In genomic region chr11:121471167-121471566, GRCh38 we compare ENCODE assay signal across 19 cellular contexts.
"Had no signal": no experiment of that assay in that cellular context is flagged by ENCODE, and none has a peak within 500 bp of the region (broad histone marks: within the 10 kb centered on the region; RNA-seq: fewer than 3 reads in every experiment).

No MANE protein-coding gene starts in this region.

- H3K4me3 Mint-ChIP-seq: activated CD4-positive, alpha-beta T cell treated with anti-CD3 and anti-CD28 coated beads, Interleukin-2, amount 10 ng/mL, durations not matched to agents 7 days and 5 days; activated CD8-positive, alpha-beta memory T cell treated with anti-CD3 and anti-CD28 coated beads, Interleukin-2, amount 10 ng/mL, durations not matched to agents 7 days and 5 days; activated T-cell treated with anti-CD3 and anti-CD28 coated beads, Interleukin-2, amount 50 U/mL, for 4 hours; brain; memory B cell; stimulated activated naive B cell treated with anti-CD40 and anti-IgM and Interleukin-4, amounts not matched to agents 10 μg/mL and 1 μg/mL and 100 μg/mL, for 72 hours had no signal

- H3K27ac ChIP-seq: foreskin keratinocyte, sigmoid colon, SJSA1, suprapubic skin, VCaP had no signal

- H3K9me3 Mint-ChIP-seq: activated T-cell treated with anti-CD3 and anti-CD28 coated beads, Interleukin-2, amount 50 U/mL, for 4 hours; brain; memory B cell; stimulated activated naive B cell treated with anti-CD40 and anti-IgM and Interleukin-4, amounts not matched to agents 10 μg/mL and 1 μg/mL and 100 μg/mL, for 72 hours had no signal

- H3K27me3 Mint-ChIP-seq: activated CD4-positive, alpha-beta T cell treated with anti-CD3 and anti-CD28 coated beads, Interleukin-2, amount 10 ng/mL, durations not matched to agents 7 days and 5 days; activated CD8-positive, alpha-beta memory T cell treated with anti-CD3 and anti-CD28 coated beads, Interleukin-2, amount 10 ng/mL, durations not matched to agents 7 days and 5 days; memory B cell; stimulated activated naive B cell treated with anti-CD40 and anti-IgM and Interleukin-4, amounts not matched to agents 10 μg/mL and 1 μg/mL and 100 μg/mL, for 72 hours had no signal

- H3K36me3 ChIP-seq: sigmoid colon, SJSA1, suprapubic skin had no signal

- H3K27ac Mint-ChIP-seq: memory B cell had no signal

- FAIRE-seq: endothelial cell of umbilical vein had no signal

- ATAC-seq: activated CD8-positive, alpha-beta memory T cell treated with anti-CD3 and anti-CD28 coated beads, Interleukin-2, amount 10 ng/mL, durations not matched to agents 7 days and 5 days; activated T-cell treated with anti-CD3 and anti-CD28 coated beads, Interleukin-2, amount 50 U/mL, for 4 hours; foreskin keratinocyte; left colon; stimulated activated naive B cell treated with anti-CD40 and anti-IgM and Interleukin-4, amounts not matched to agents 10 μg/mL and 1 μg/mL and 100 μg/mL, for 72 hours had no signal

- DNase-seq: activated CD4-positive, alpha-beta T cell treated with anti-CD3 and anti-CD28 coated beads, Interleukin-2, amount 10 ng/mL, durations not matched to agents 7 days and 5 days; activated CD8-positive, alpha-beta memory T cell treated with anti-CD3 and anti-CD28 coated beads, Interleukin-2, amount 10 ng/mL, durations not matched to agents 7 days and 5 days; activated gamma-delta T cell treated with Interleukin-2 at 50 U/mL for 16 hours; activated T-cell treated with anti-CD3 and anti-CD28 coated beads, Interleukin-2, amount 50 U/mL, for 4 hours; amygdala; foreskin keratinocyte; head of caudate nucleus; left colon; sigmoid colon; stimulated activated CD4-positive, alpha-beta T cell treated with anti-CD3 and anti-CD28 coated beads, Interleukin-2, amount 100 ng/mL, for 24 hours; stimulated activated naive B cell treated with anti-CD40 and anti-IgM and Interleukin-4, amounts not matched to agents 10 μg/mL and 1 μg/mL and 100 μg/mL, for 72 hours; SW 1271; T-helper 9 cell had no signal

- H3K4me3 ChIP-seq: sigmoid colon, SJSA1, suprapubic skin had no signal

- H3K9me3 ChIP-seq: sigmoid colon, SJSA1, suprapubic skin had no signal

- H3K27me3 ChIP-seq: foreskin keratinocyte, sigmoid colon, SJSA1, suprapubic skin had no signal
